9 cellular contexts compared by ENCODE assay signal in genomic region chr3:64187065-64187959, GRCh38. TPM values are rescaled to one million over a fixed set of nuclear protein-coding genes. Genes with fewer than 3 reads are reported as not detected.
A peak's percentile ranks its signal among the peaks of the same experiment; 100 is the strongest.
DNase-seq lines count a peak whose midpoint lies in the region; ATAC-seq, FAIRE-seq and TF ChIP-seq lines count a peak whose summit lies in the region.
"Had no signal": no experiment of that assay in that cellular context is flagged by ENCODE, and none has a peak within 500 bp of the region (broad histone marks: within the 10 kb centered on the region; RNA-seq: fewer than 3 reads in every experiment).

No MANE protein-coding gene starts in this region.

- 56 to 64% methylated on average over 9 of the region's 9 CpGs for WGBS in thyroid gland, 2 donors

- H3K27ac ChIP-seq in left lung: peak overlapping the region; percentile 67 to 79
- peak overlapping the region; percentile 81 to 86 (median 85) for H3K27ac ChIP-seq in thyroid gland

- intact Hi-C loops in left lung (cut with DNase I): no loop called here
- intact Hi-C loops in thyroid gland (cut with DNase I): no loop called here

- H3K36me3 ChIP-seq in bronchial epithelial cell (ENCODE audit: control insufficient read depth, insufficient read depth, low read length) (no peaks in the 10 kb centered on the region), left lung (no peaks in the 10 kb centered on the region), thyroid gland (no peaks in the 10 kb centered on the region)

- H3K9me3 ChIP-seq in left lung (no peaks in the 10 kb centered on the region), thyroid gland (no peaks in the 10 kb centered on the region)

- H3K4me1 ChIP-seq in left lung (peaks cover 24 to 51% of the 10 kb centered on the region in 2 donors), thyroid gland (peaks cover 59 to 70% of the 10 kb centered on the region in 2 donors)

- FAIRE-seq in bronchial epithelial cell (lab: Jason Lieb, UNC): peak; percentile 47
- FAIRE-seq: TTC549 had no signal

- ATAC-seq in left lung: peak; percentile 70

- H3K4me3 ChIP-seq in bronchial epithelial cell (ENCODE audit: low read depth, low read length) (no peak overlapping the region), left lung (no peak overlapping the region), thyroid gland (replicated peaks in 1 of 3) (no peak overlapping the region)

- peak; percentile 2 for TF ChIP-seq CTCF in bronchial epithelial cell (IDR thresholded peaks at IDR 0.05; ENCODE audit: insufficient read depth, low read length, severe bottlenecking)
- no peak for TF ChIP-seq CTCF in left lung (IDR thresholded peaks at IDR 0.05)
- no peak for TF ChIP-seq CTCF in thyroid gland (IDR thresholded peaks at IDR 0.05)
- TF ChIP-seq CTCF in GM20000 (IDR thresholded peaks at IDR 0.05; ENCODE audit: extremely low read depth, missing control alignments): no peak

- peak; percentile 6 for DNase-seq in NCI-H2196 (lab: John Stamatoyannopoulos, UW; ENCODE audit: unreplicated experiment)
- DNase-seq in NCI-H2196 treated with DMSO at 0.1 percent for 48 hours (lab: John Stamatoyannopoulos, UW; ENCODE audit: unreplicated experiment): no peak
- peak; percentile 99 for DNase-seq in bronchial epithelial cell (ENCODE audit: low read depth)
- DNase-seq in left lung: peak; percentile 50 to 56
- DNase-seq in thyroid gland: peak; percentile 71 to 72
- DNase-seq in UCSD-AML1 (lab: John Stamatoyannopoulos, UW; ENCODE audit: unreplicated experiment): no peak
- DNase-seq in stimulated activated naive CD4-positive, alpha-beta T cell treated with Interleukin-2 at 50 U/mL for 16 hours (lab: John Stamatoyannopoulos, UW): no peak
- no peak for DNase-seq in GM20000 (ENCODE audit: low spot score)

- H3K27me3 ChIP-seq in bronchial epithelial cell (ENCODE audit: control insufficient read depth, insufficient read depth, low read length) (no peaks in the 10 kb centered on the region), left lung (no peaks in the 10 kb centered on the region), thyroid gland (no peaks in the 10 kb centered on the region)

- TF ChIP-seq POLR2A in thyroid gland (IDR thresholded peaks at IDR 0.05): no peak

RNA-seq across cellular contexts. Expression of gene PRICKLE2, which starts 38.0 kb away (rescaled TPM):
- 1.4 and 2.4 TPM in 2 replicates for total RNA-seq in bronchial epithelial cell
- 10 to 100 TPM; 34.5 to 36.7 TPM for total RNA-seq in left lung
- total RNA-seq in thyroid gland: 10 to 100 TPM; 28.8 to 48.1 (median 38.5) TPM

Comparison
In these comparisons a context has a peak if more than half of its experiments do, and no peak if none do; other contexts are left out.
1. DNase-seq: peak in NCI-H2196 (single experiment), bronchial epithelial cell (single experiment), left lung (2 of 2) and thyroid gland (2 of 2); none in NCI-H2196 treated with DMSO at 0.1 percent for 48 hours (single experiment), UCSD-AML1 (single experiment), stimulated activated naive CD4-positive, alpha-beta T cell treated with Interleukin-2 at 50 U/mL for 16 hours (single experiment) and GM20000 (single experiment).